ENCODE assay signal across 9 cellular contexts in the genomic region with DNA sequence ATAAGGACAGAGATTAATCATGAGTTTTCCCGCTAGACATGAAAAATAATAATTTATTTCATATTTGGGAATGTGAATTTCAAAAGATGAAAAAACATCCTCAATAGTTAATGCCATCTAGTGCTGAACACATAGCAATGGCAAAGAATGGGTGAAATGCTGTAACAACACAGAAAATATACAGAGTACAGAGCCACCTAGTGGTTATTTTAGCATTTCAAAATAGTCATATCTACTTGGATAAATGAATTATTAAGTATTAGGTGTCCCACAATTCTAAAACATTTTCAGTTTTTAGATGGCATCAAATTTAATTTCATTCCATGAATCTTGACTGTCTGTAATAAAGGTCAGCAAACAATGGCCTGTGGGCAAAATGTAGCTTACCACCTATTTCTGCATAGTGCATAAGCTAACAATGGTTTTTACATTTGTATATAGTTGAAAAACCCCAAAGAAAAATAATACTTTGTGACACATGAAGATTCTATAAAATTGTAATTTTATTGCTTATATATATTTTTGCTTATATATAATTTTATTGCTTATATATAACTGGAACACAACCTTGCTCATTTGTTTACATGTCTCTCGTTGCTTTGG.
DNase-seq lines count a peak whose midpoint lies in the region; ATAC-seq, FAIRE-seq and TF ChIP-seq lines count a peak whose summit lies in the region.
"Had no signal": no experiment of that assay in that cellular context is flagged by ENCODE, and none has a peak within 500 bp of the region (broad histone marks: within the 10 kb centered on the region; RNA-seq: fewer than 3 reads in every experiment).

No MANE protein-coding gene starts in this region.

- no peaks in the 10 kb centered on the region for H3K9me3 Mint-ChIP-seq in brain
- H3K9me3 Mint-ChIP-seq: memory B cell had no signal

- no peaks in the 10 kb centered on the region for H3K9me3 ChIP-seq in mucosa of descending colon

- H3K36me3 Mint-ChIP-seq in brain, result no peaks in the 10 kb centered on the region
- H3K36me3 Mint-ChIP-seq: memory B cell had no signal

- H3K36me3 ChIP-seq in mucosa of descending colon (ENCODE audit: low read depth), result no peaks in the 10 kb centered on the region

- FAIRE-seq in D721Med (lab: Jason Lieb, UNC) (peak; percentile 94), H54 (lab: Jason Lieb, UNC) (no peak)

- no peaks in the 10 kb centered on the region for H3K4me1 ChIP-seq in mucosa of descending colon (ENCODE audit: low read depth)

- H3K27me3 Mint-ChIP-seq in brain, result no peaks in the 10 kb centered on the region
- H3K27me3 Mint-ChIP-seq: memory B cell had no signal

- no peak for TF ChIP-seq POLR2A in H54 (IDR thresholded peaks at IDR 0.05; ENCODE audit: low read depth, low read length)

- no peak for DNase-seq in D721Med (ENCODE audit: insufficient read length, low spot score)
- peak; percentile 0 for DNase-seq in H54 (ENCODE audit: insufficient read length, low spot score)
- DNase-seq in NCI-H2081 treated with DMSO at 0.1 percent for 48 hours (lab: John Stamatoyannopoulos, UW), result peak; percentile 15
- no peak for DNase-seq in mucosa of descending colon
- DNase-seq in activated CD4-positive, alpha-beta T cell treated with anti-CD3 and anti-CD28 coated beads, Interleukin-2, amount 50 U/mL, for 48 hours, result no peak

- no peaks in the 10 kb centered on the region for H3K4me1 Mint-ChIP-seq in brain
- H3K4me1 Mint-ChIP-seq: memory B cell had no signal

- no peak overlapping the region for H3K4me3 ChIP-seq in mucosa of descending colon

- TF ChIP-seq CTCF in D721Med (IDR thresholded peaks at IDR 0.05; ENCODE audit: insufficient read depth, missing control alignments) (peak; percentile 37), brain (conservative IDR thresholded peaks at IDR 0.05) (peak; percentile 68 to 82), mucosa of descending colon (IDR thresholded peaks at IDR 0.05) (no peak)

- ATAC-seq in mucosa of descending colon, result peak; percentile 34
- no peak for ATAC-seq in HG02970 (IDR thresholded peaks at IDR 0.05; ENCODE audit: low FRiP score, unreplicated experiment)
- no peak for ATAC-seq in GM19397 (IDR thresholded peaks at IDR 0.05; ENCODE audit: unreplicated experiment)

- intact Hi-C loops in mucosa of descending colon (cut with DNase I, micrococcal nuclease), result no loop called here

- no peak overlapping the region for H3K27ac Mint-ChIP-seq in brain
- H3K27ac Mint-ChIP-seq: memory B cell had no signal

- no peak overlapping the region for H3K4me3 Mint-ChIP-seq in brain
- H3K4me3 Mint-ChIP-seq: memory B cell had no signal

Comparison
In these comparisons a context has a peak if more than half of its experiments do, and no peak if none do; other contexts are left out.
1. DNase-seq: peak in H54 (single experiment) and NCI-H2081 treated with DMSO at 0.1 percent for 48 hours (single experiment); none in D721Med (single experiment), mucosa of descending colon (0 of 3) and activated CD4-positive, alpha-beta T cell treated with anti-CD3 and anti-CD28 coated beads, Interleukin-2, amount 50 U/mL, for 48 hours (0 of 2).